In the genomic region with DNA sequence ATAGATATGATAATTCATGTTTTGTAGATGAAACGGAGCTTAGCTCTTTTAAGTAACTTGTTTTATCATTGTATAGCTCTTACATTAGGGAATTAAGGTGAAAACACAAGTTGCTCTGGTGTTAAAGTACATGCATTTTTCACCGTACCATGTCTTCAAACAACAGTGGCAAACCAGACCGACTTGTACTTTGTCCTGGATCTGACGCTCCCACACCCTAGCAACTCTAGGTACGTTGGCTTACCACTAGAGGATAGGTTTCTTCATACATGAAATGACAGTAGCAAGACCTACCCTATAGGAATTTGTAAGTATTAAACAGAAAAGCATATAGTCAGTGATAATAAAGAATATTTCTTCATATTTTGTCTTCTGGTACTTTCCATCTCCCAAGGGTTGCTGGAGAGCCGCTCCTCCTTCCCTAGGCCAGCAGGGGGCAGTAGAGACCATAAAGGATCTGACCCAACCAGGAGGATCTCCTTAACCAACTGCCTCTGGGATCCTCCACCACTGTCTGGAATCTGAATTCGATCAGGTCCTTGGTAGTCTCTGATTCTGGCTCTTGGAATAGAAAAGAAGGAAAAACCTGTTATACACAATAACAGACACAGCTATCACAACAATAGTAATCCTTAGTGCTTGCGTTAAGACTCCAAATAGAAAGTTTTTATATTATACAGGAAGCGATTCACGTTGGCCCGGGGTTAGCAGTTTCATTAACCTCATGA, we compare ENCODE assay signal across 9 cellular contexts.
DNase-seq lines count a peak whose midpoint lies in the region; ATAC-seq and TF ChIP-seq lines count a peak whose summit lies in the region.
"Had no signal": no experiment of that assay in that cellular context is flagged by ENCODE, and none has a peak within 500 bp of the region (broad histone marks: within the 10 kb centered on the region; RNA-seq: fewer than 3 reads in every experiment).

No MANE protein-coding gene starts in this region.

- H3K4me1 Mint-ChIP-seq in MCF 10A (ENCODE audit: insufficient read depth, unreplicated experiment): no peaks in the 10 kb centered on the region
- H3K4me1 Mint-ChIP-seq: activated naive CD4-positive, alpha-beta T cell treated with anti-CD3 and anti-CD28 coated beads, Interleukin-2, amount 50 U/mL, for 24 hours had no signal

- peak; percentile 58 for DNase-seq in Daoy (ENCODE audit: low read depth)
- DNase-seq in KBM-7: peak; percentile 63
- peak; percentile 20 for DNase-seq in Panc1 (ENCODE audit: low read depth, low spot score)
- peak; percentile 77 for DNase-seq in MCF 10A (ENCODE audit: unreplicated experiment)
- peak; percentile 83 for DNase-seq in islet precursor cell
- DNase-seq in stimulated activated CD4-positive, alpha-beta T cell treated with anti-CD3 and anti-CD28 coated beads, Interleukin-4, amount 100 ng/mL, for 24 hours: peak; percentile 35
- no peak for DNase-seq in DMS79 (lab: John Stamatoyannopoulos, UW)

- ATAC-seq in GM21367 (IDR thresholded peaks at IDR 0.05; ENCODE audit: unreplicated experiment) (peak; percentile 68), Panc1 (peak; percentile 74; the same call in 1 of the 2 replicates)

- no peaks in the 10 kb centered on the region for H3K9me3 Mint-ChIP-seq in MCF 10A (ENCODE audit: unreplicated experiment)

- intact Hi-C loops in Panc1 (cut with micrococcal nuclease; ENCODE audit: unreplicated experiment) (loop anchor here (1.0 to 5.0 kb wide), 2 partner anchors 518 to 597 kb away; no protein-coding TSS in a partner anchor), MCF 10A (cut with micrococcal nuclease) (loop anchor here (1.0 to 10.0 kb wide), 5 partner anchors 112 to 670 kb away; partner anchors contain the start of gene BAAT)

- no peaks in the 10 kb centered on the region for H3K4me1 ChIP-seq in Panc1 (ENCODE audit: control insufficient read depth, insufficient read depth, low read length)

- H3K4me3 Mint-ChIP-seq in MCF 10A (ENCODE audit: unreplicated experiment): no peak overlapping the region
- H3K4me3 Mint-ChIP-seq: activated naive CD4-positive, alpha-beta T cell treated with anti-CD3 and anti-CD28 coated beads, Interleukin-2, amount 50 U/mL, for 24 hours had no signal

- TF ChIP-seq CTCF in Panc1 (IDR thresholded peaks at IDR 0.05) (peak; percentile 85), MCF 10A (IDR thresholded peaks at IDR 0.05; ENCODE audit: unreplicated experiment) (peak; percentile 89)

- H3K27me3 Mint-ChIP-seq in MCF 10A (ENCODE audit: insufficient read depth, unreplicated experiment): peaks cover under 1% of the 10 kb centered on the region

- H3K36me3 Mint-ChIP-seq in MCF 10A (ENCODE audit: insufficient read depth, unreplicated experiment): no peaks in the 10 kb centered on the region

- BruUV-seq in Panc1 (replicated peaks; lab: Mats Ljungman, UMichigan): no TSS peak
- no TSS peak for BruUV-seq in MCF 10A (replicated peaks; lab: Mats Ljungman, UMichigan)

- H3K27ac ChIP-seq in Panc1 (ENCODE audit: low read length): no peak overlapping the region

- H3K4me3 ChIP-seq in Panc1 (ENCODE audit: low read depth in 2 of 2, low read length in 2 of 2): no peak overlapping the region

- H3K27ac Mint-ChIP-seq in MCF 10A (ENCODE audit: low read depth, unreplicated experiment): no peak overlapping the region
- H3K27ac Mint-ChIP-seq: activated naive CD4-positive, alpha-beta T cell treated with anti-CD3 and anti-CD28 coated beads, Interleukin-2, amount 50 U/mL, for 24 hours had no signal

- CTCF ChIA-PET in Panc1 (lab: Charles Lee) (interaction anchor here (1.3 kb wide), 1 partner anchor 597 kb away, joined by 4 read pairs; no protein-coding TSS in a partner anchor), MCF 10A (lab: Yijun Ruan, JAX) (interaction anchor here (0.6 to 4.3 kb wide), 40 partner anchors 10 to 808 kb away, joined by 3 to 44 read pairs (median 4); no protein-coding TSS in a partner anchor)

- in situ Hi-C loops in KBM-7 (cut with MboI; ENCODE audit: low pct_unique_long_range_greater_than_20kb, low sequenced_read_pairs) (loop anchor here (25.0 kb wide), 1 partner anchor 598 kb away; no protein-coding TSS in a partner anchor), Panc1 (cut with HindIII; ENCODE audit: low pct_unique_long_range_greater_than_20kb, low sequenced_read_pairs) (no loop called here)

- no peaks in the 10 kb centered on the region for H3K27me3 ChIP-seq in Panc1 (ENCODE audit: control insufficient read depth, insufficient read depth, low read length)

- H3K9me3 ChIP-seq in Panc1 (ENCODE audit: control insufficient read depth, insufficient read depth, low read depth, low read length): no peaks in the 10 kb centered on the region

- POLR2A ChIA-PET in Panc1 (lab: Charles Lee) (no interaction called here), MCF 10A (lab: Yijun Ruan, JAX) (no interaction called here)

- no peaks in the 10 kb centered on the region for H3K36me3 ChIP-seq in Panc1 (ENCODE audit: control insufficient read depth, insufficient read depth, low read length)
